Comparison of ENCODE assay signal across 1 cellular context in genomic region chr3:98733778-98734281, GRCh38.
TF ChIP-seq lines count a peak whose summit lies in the region.

No MANE protein-coding gene starts in this region.

TF ChIP-seq in SK-N-SH treated with all-trans-retinoic acid at 6 μM for 48 hours, 23 proteins besides CTCF, POLR2A, EP300 and RAD21 (continued from another document):
- TF ChIP-seq POU6F1 (CRISPR knock-in tag; IDR thresholded peaks at IDR 0.05; ENCODE audit: borderline replicate concordance, low read depth) (no peak), ARNTL (CRISPR knock-in tag; IDR thresholded peaks at IDR 0.05; ENCODE audit: borderline replicate concordance, low read depth) (no peak), GLIS3 (CRISPR knock-in tag; IDR thresholded peaks at IDR 0.05) (no peak), CREB5 (CRISPR knock-in tag; IDR thresholded peaks at IDR 0.05; ENCODE audit: low read depth) (no peak), TSHZ2 (CRISPR knock-in tag; IDR thresholded peaks at IDR 0.05) (no peak), CSRNP3 (CRISPR knock-in tag; IDR thresholded peaks at IDR 0.05) (no peak), ZFP30 (CRISPR knock-in tag; IDR thresholded peaks at IDR 0.05) (no peak)
